Comparison of ENCODE assay signal across 1 cellular context in genomic region chr13:24119593-24120508, GRCh38.
TF ChIP-seq lines count a peak whose summit lies in the region.

No MANE protein-coding gene starts in this region.

TF ChIP-seq in WTC11, 78 proteins besides CTCF, POLR2A, EP300 and RAD21 (continued from another document):
- TF ChIP-seq ERG (CRISPR knock-in tag; IDR thresholded peaks at IDR 0.05) = no peak
- TF ChIP-seq TEAD1 (CRISPR knock-in tag; IDR thresholded peaks at IDR 0.05) = no peak
